In genomic region chr1:191869790-191870312, GRCh38 we compare ENCODE assay signal across 19 cellular contexts.
"Had no signal": no experiment of that assay in that cellular context is flagged by ENCODE, and none has a peak within 500 bp of the region (broad histone marks: within the 10 kb centered on the region; RNA-seq: fewer than 3 reads in every experiment).

No MANE protein-coding gene starts in this region.

- H3K36me3 ChIP-seq: esophagus muscularis mucosa, heart right ventricle, left ventricle myocardium inferior, thyroid gland had no signal

- H3K36me3 Mint-ChIP-seq: activated naive CD8-positive, alpha-beta T cell treated with anti-CD3 and anti-CD28 coated beads for 36 hours had no signal

- H3K4me3 ChIP-seq: esophagus muscularis mucosa, heart right ventricle, left ventricle myocardium inferior, thyroid gland had no signal

- H3K9me3 ChIP-seq: esophagus muscularis mucosa, thyroid gland had no signal

- H3K27ac ChIP-seq: esophagus muscularis mucosa, heart right ventricle, left ventricle myocardium inferior, thyroid gland had no signal

- H3K27ac Mint-ChIP-seq: activated CD4-positive, alpha-beta memory T cell treated with anti-CD3 and anti-CD28 coated beads, Interleukin-2, amount 10 ng/mL, durations not matched to agents 7 days and 5 days; activated CD8-positive, alpha-beta memory T cell treated with anti-CD3 and anti-CD28 coated beads, Interleukin-2, amount 10 ng/mL, durations not matched to agents 7 days and 5 days; activated naive CD8-positive, alpha-beta T cell treated with anti-CD3 and anti-CD28 coated beads for 36 hours; progenitor cell of endocrine pancreas had no signal

- H3K4me1 Mint-ChIP-seq: activated CD4-positive, alpha-beta memory T cell treated with anti-CD3 and anti-CD28 coated beads, Interleukin-2, amount 10 ng/mL, durations not matched to agents 7 days and 5 days; activated CD8-positive, alpha-beta memory T cell treated with anti-CD3 and anti-CD28 coated beads, Interleukin-2, amount 10 ng/mL, durations not matched to agents 7 days and 5 days; activated naive CD8-positive, alpha-beta T cell treated with anti-CD3 and anti-CD28 coated beads for 36 hours had no signal

- FAIRE-seq: endothelial cell of umbilical vein had no signal

- ATAC-seq: activated CD8-positive, alpha-beta memory T cell treated with anti-CD3 and anti-CD28 coated beads, Interleukin-2, amount 10 ng/mL, durations not matched to agents 7 days and 5 days; heart right ventricle had no signal

- H3K4me1 ChIP-seq: esophagus muscularis mucosa, heart right ventricle, left ventricle myocardium inferior, thyroid gland had no signal

- H3K27me3 ChIP-seq: esophagus muscularis mucosa, heart right ventricle, thyroid gland had no signal

- DNase-seq: activated CD4-positive, alpha-beta memory T cell treated with anti-CD3 and anti-CD28 coated beads, Interleukin-2, amount 10 ng/mL, durations not matched to agents 7 days and 5 days; activated CD4-positive, alpha-beta T cell treated with anti-CD3 and anti-CD28 coated beads for 48 hours; activated CD4-positive, CD25-positive, alpha-beta regulatory T cell; activated CD8-positive, alpha-beta memory T cell treated with anti-CD3 and anti-CD28 coated beads, Interleukin-2, amount 10 ng/mL, durations not matched to agents 7 days and 5 days; activated naive CD8-positive, alpha-beta T cell treated with anti-CD3 and anti-CD28 coated beads for 36 hours; amniotic stem cell; effector memory CD4-positive, alpha-beta T cell; heart right ventricle; kidney glomerular epithelial cell; left ventricle myocardium inferior; stimulated activated CD4-positive, alpha-beta T cell treated with anti-CD3 and anti-CD28 coated beads, Interleukin-12 subunit alpha, Interleukin-12 subunit beta, amount 100 ng/mL, for 4 hours; stimulated activated CD4-positive, alpha-beta T cell treated with anti-CD3 and anti-CD28 coated beads, Interleukin-1b, Interleukin-23, amount 100 ng/mL, for 48 hours; stimulated activated CD8-positive, alpha-beta memory T cell treated with anti-CD3 and anti-CD28 coated beads, Interleukin-4, amount 100 ng/mL, for 48 hours; stimulated activated naive CD4-positive, alpha-beta T cell; thyroid gland had no signal

- H3K27me3 Mint-ChIP-seq: activated CD4-positive, alpha-beta memory T cell treated with anti-CD3 and anti-CD28 coated beads, Interleukin-2, amount 10 ng/mL, durations not matched to agents 7 days and 5 days; activated CD8-positive, alpha-beta memory T cell treated with anti-CD3 and anti-CD28 coated beads, Interleukin-2, amount 10 ng/mL, durations not matched to agents 7 days and 5 days; activated naive CD8-positive, alpha-beta T cell treated with anti-CD3 and anti-CD28 coated beads for 36 hours; progenitor cell of endocrine pancreas had no signal

- H3K4me3 Mint-ChIP-seq: activated CD4-positive, alpha-beta memory T cell treated with anti-CD3 and anti-CD28 coated beads, Interleukin-2, amount 10 ng/mL, durations not matched to agents 7 days and 5 days; activated CD8-positive, alpha-beta memory T cell treated with anti-CD3 and anti-CD28 coated beads, Interleukin-2, amount 10 ng/mL, durations not matched to agents 7 days and 5 days; activated naive CD8-positive, alpha-beta T cell treated with anti-CD3 and anti-CD28 coated beads for 36 hours; neural crest cell had no signal

- H3K9me3 Mint-ChIP-seq: activated CD4-positive, alpha-beta memory T cell treated with anti-CD3 and anti-CD28 coated beads, Interleukin-2, amount 10 ng/mL, durations not matched to agents 7 days and 5 days; neural crest cell had no signal
